ENCODE assay signal across 15 cellular contexts in genomic region chr1:151237678-151238466, GRCh38. TPM values are rescaled to one million over a fixed set of nuclear protein-coding genes. Genes with fewer than 3 reads are reported as not detected.
DNase-seq lines count a peak whose midpoint lies in the region; ATAC-seq and TF ChIP-seq lines count a peak whose summit lies in the region.
"Had no signal": no experiment of that assay in that cellular context is flagged by ENCODE, and none has a peak within 500 bp of the region (broad histone marks: within the 10 kb centered on the region; RNA-seq: fewer than 3 reads in every experiment).

No MANE protein-coding gene starts in this region.

- intact Hi-C loops in heart left ventricle (cut with DNase I): loop anchor here in 1 of 10 donors (10.0 kb wide), 1 partner anchor 53 kb away; no protein-coding TSS in a partner anchor

- H3K36me3 ChIP-seq in BLaER1 treated with 17β-estradiol and CSF1 and Interleukin-3, amounts not matched to agents 10 nM and 100 nM: peaks cover 99 to 100% (median 100%) of the 10 kb centered on the region in 11 experiments
- H3K36me3 ChIP-seq in RWPE2 (ENCODE audit: low read depth) (peaks cover 100% of the 10 kb centered on the region), heart left ventricle (peaks cover 0 to 100% (median 100%) of the 10 kb centered on the region in 9 donors)

- no peaks in the 10 kb centered on the region for H3K9me3 ChIP-seq in BLaER1 treated with 17β-estradiol and CSF1 and Interleukin-3, amounts not matched to agents 10 nM and 100 nM (replicated peaks in 1 of 11)
- H3K9me3 ChIP-seq in RWPE2 (ENCODE audit: severe bottlenecking) (no peaks in the 10 kb centered on the region), heart left ventricle (no peaks in the 10 kb centered on the region)

- peaks cover 0 to 57% (median 8%) of the 10 kb centered on the region in 11 experiments; a peak in 9 of 22 replicates for H4K20me1 ChIP-seq in BLaER1 treated with 17β-estradiol and CSF1 and Interleukin-3, amounts not matched to agents 10 nM and 100 nM

- H3K4me2 ChIP-seq in BLaER1 treated with 17β-estradiol and CSF1 and Interleukin-3, amounts not matched to agents 10 nM and 100 nM: peak overlapping the region in 9 of 11 experiments; percentile 0 to 47 (median 40); a peak in 15 of 22 replicates

- H3K4me3 ChIP-seq in BLaER1 treated with 17β-estradiol and CSF1 and Interleukin-3, amounts not matched to agents 10 nM and 100 nM: no peak overlapping the region
- H3K4me3 ChIP-seq in RWPE2 (ENCODE audit: severe bottlenecking) (no peak overlapping the region), heart left ventricle (no peak overlapping the region)

- peaks cover 10 to 22% (median 17%) of the 10 kb centered on the region in 10 experiments; a peak in 19 of 20 replicates for H3K4me1 ChIP-seq in BLaER1 treated with 17β-estradiol and CSF1 and Interleukin-3, amounts not matched to agents 10 nM and 100 nM
- H3K4me1 ChIP-seq in RWPE2 (ENCODE audit: insufficient read depth, poor library complexity, severe bottlenecking) (no peaks in the 10 kb centered on the region), heart left ventricle (peaks cover 0 to 12% (median 0%) of the 10 kb centered on the region in 12 donors)
- H3K4me1 ChIP-seq: parathyroid adenoma had no signal

- H3K4me3 Mint-ChIP-seq in glutamatergic neuron (ENCODE audit: unreplicated experiment): peak overlapping the region; percentile 71
- H3K4me3 Mint-ChIP-seq: CD4-positive, alpha-beta T cell had no signal

- ATAC-seq in GM18867 (IDR thresholded peaks at IDR 0.05; ENCODE audit: unreplicated experiment): peak; percentile 60
- peak; percentile 12; the same call in 1 of the 3 replicates for ATAC-seq in RWPE2 (ENCODE audit: low read depth)
- ATAC-seq in GM18909 (IDR thresholded peaks at IDR 0.05; ENCODE audit: poor library complexity, unreplicated experiment): no peak
- no peak for ATAC-seq in heart left ventricle

- TF ChIP-seq CTCF in RWPE2 (IDR thresholded peaks at IDR 0.05; ENCODE audit: poor library complexity, severe bottlenecking): no peak
- TF ChIP-seq CTCF in glutamatergic neuron (IDR thresholded peaks at IDR 0.05; ENCODE audit: partially characterized antibody, unreplicated experiment): no peak
- TF ChIP-seq CTCF in heart left ventricle (IDR thresholded peaks at IDR 0.05): no peak

- no peaks in the 10 kb centered on the region for H3K36me3 Mint-ChIP-seq in glutamatergic neuron (ENCODE audit: unreplicated experiment)

- H3K9me3 Mint-ChIP-seq in glutamatergic neuron (ENCODE audit: unreplicated experiment): peaks cover 2% of the 10 kb centered on the region
- H3K9me3 Mint-ChIP-seq: CD4-positive, alpha-beta T cell had no signal

- H3K4me1 Mint-ChIP-seq in glutamatergic neuron (ENCODE audit: low read depth, unreplicated experiment): peaks cover 14% of the 10 kb centered on the region

- peak overlapping the region in 4 of 11 experiments; percentile 7 to 38 (median 13); a peak in 5 of 22 replicates for H3K27ac ChIP-seq in BLaER1 treated with 17β-estradiol and CSF1 and Interleukin-3, amounts not matched to agents 10 nM and 100 nM
- no peak overlapping the region for H3K27ac ChIP-seq in RWPE2 (ENCODE audit: poor library complexity, severe bottlenecking)
- peak overlapping the region in 2 of 12 donors; percentile 9 to 51 for H3K27ac ChIP-seq in heart left ventricle
- H3K27ac ChIP-seq: epithelial cell of prostate, parathyroid adenoma had no signal

- WGBS in heart left ventricle, 4 donors: 86 to 89% (median 87%) methylated on average over 4 of the region's 4 CpGs

- peak overlapping the region; percentile 97 for H3K27ac Mint-ChIP-seq in glutamatergic neuron (ENCODE audit: unreplicated experiment)
- H3K27ac Mint-ChIP-seq: CD4-positive, alpha-beta T cell had no signal

- no peaks in the 10 kb centered on the region for H3K27me3 ChIP-seq in BLaER1 treated with 17β-estradiol and CSF1 and Interleukin-3, amounts not matched to agents 10 nM and 100 nM
- no peaks in the 10 kb centered on the region for H3K27me3 ChIP-seq in RWPE2 (ENCODE audit: insufficient read depth, poor library complexity, severe bottlenecking)
- no peaks in the 10 kb centered on the region for H3K27me3 ChIP-seq in heart left ventricle

- DNase-seq in RWPE2 (ENCODE audit: low spot score): no peak
- DNase-seq in glutamatergic neuron: no peak
- DNase-seq in activated CD4-positive, CD25-positive, alpha-beta regulatory T cell (lab: John Stamatoyannopoulos, UW): no peak
- no peak for DNase-seq in heart left ventricle
- no peak for DNase-seq in hypothalamus (lab: John Stamatoyannopoulos, UW)
- DNase-seq: CD4-positive, alpha-beta T cell; H7; NCI-H2029; OCI-M1; stimulated activated CD4-positive, alpha-beta T cell treated with anti-CD3 and anti-CD28 coated beads, Interleukin-1b, Interleukin-23, amount 100 ng/mL, for 48 hours had no signal

- TF ChIP-seq POLR2A in heart left ventricle (IDR thresholded peaks at IDR 0.05): no peak

- H3K9ac ChIP-seq in BLaER1 treated with 17β-estradiol and CSF1 and Interleukin-3, amounts not matched to agents 10 nM and 100 nM: no peak overlapping the region
- H3K9ac ChIP-seq: parathyroid adenoma had no signal

- H3K27me3 Mint-ChIP-seq in glutamatergic neuron (ENCODE audit: unreplicated experiment): peaks cover 5% of the 10 kb centered on the region
- H3K27me3 Mint-ChIP-seq: CD4-positive, alpha-beta T cell had no signal

RNA-seq across cellular contexts. Expression of gene PSMD4, which starts 16.7 kb away (rescaled TPM):
- total RNA-seq in glutamatergic neuron (ENCODE audit: unreplicated experiment) (250 TPM), heart left ventricle (100 to 1,000 TPM; 127 to 181 (median 138) TPM)
- 100 to 1,000 TPM; 205 to 231 TPM for polyA plus RNA-seq in heart left ventricle

RNA-seq across cellular contexts. Expression of gene PIP5K1A, which starts 39.5 kb away (rescaled TPM):
- total RNA-seq in glutamatergic neuron (ENCODE audit: unreplicated experiment) (79.4 TPM), heart left ventricle (10 to 100 TPM; 28.1 to 48.8 (median 37.0) TPM)
- 10 to 100 TPM; 20.5 to 26.1 TPM for polyA plus RNA-seq in heart left ventricle

RNA-seq across cellular contexts. Expression of gene ZNF687, which starts 44.2 kb away (rescaled TPM):
- total RNA-seq in glutamatergic neuron (ENCODE audit: unreplicated experiment): 34.4 TPM
- total RNA-seq in heart left ventricle: 10 to 100 TPM; 10.9 to 30.3 (median 14.3) TPM
- 10 to 100 TPM in 1 of 2 donors, 1 to 10 TPM in 1; 6.9 to 11.1 TPM for polyA plus RNA-seq in heart left ventricle

RNA-seq across cellular contexts. Expression of gene VPS72, which starts 47.9 kb away (rescaled TPM):
- total RNA-seq in glutamatergic neuron (ENCODE audit: unreplicated experiment): 125 TPM
- 10 to 100 TPM; 29.6 to 49.1 (median 38.1) TPM for total RNA-seq in heart left ventricle
- 10 to 100 TPM; 31.2 to 41.6 TPM for polyA plus RNA-seq in heart left ventricle

Comparison
In these comparisons a context has a peak if more than half of its experiments do, and no peak if none do; other contexts are left out.
1. ATAC-seq: peak in GM18867 (single experiment) and RWPE2 (single experiment); none in GM18909 (single experiment) and heart left ventricle (0 of 4).